8 cellular contexts compared by ENCODE assay signal in genomic region chr17:32443827-32444300, GRCh38. TPM values are rescaled to one million over a fixed set of nuclear protein-coding genes. Genes with fewer than 3 reads are reported as not detected.
A peak's percentile ranks its signal among the peaks of the same experiment; 100 is the strongest.
DNase-seq lines count a peak whose midpoint lies in the region; ATAC-seq and TF ChIP-seq lines count a peak whose summit lies in the region.

No MANE protein-coding gene starts in this region.

- peaks cover 19 to 35% (median 32%) of the 10 kb centered on the region in 3 donors for H3K4me1 Mint-ChIP-seq in naive B cell

- TF ChIP-seq CTCF in AG10803 (conservative IDR thresholded peaks at IDR 0.05; ENCODE audit: low read length) (no peak), cardiac fibroblast (IDR thresholded peaks at IDR 0.05; ENCODE audit: low read depth, low read length) (no peak)

- peak; percentile 3 for ATAC-seq in HG03280 (IDR thresholded peaks at IDR 0.05; ENCODE audit: unreplicated experiment)
- ATAC-seq in naive B cell (ENCODE audit: low read depth in 2 of 2) = no peak
- ATAC-seq in sciatic nerve = no peak

- no peaks in the 10 kb centered on the region for H3K27me3 Mint-ChIP-seq in naive B cell

- no peak for DNase-seq in AG10803 (ENCODE audit: low read depth)
- DNase-seq in cardiac fibroblast (ENCODE audit: low read depth in 2 of 2) = no peak
- no peak for DNase-seq in naive B cell
- DNase-seq in DMS153 treated with DMSO at 0.1 percent for 48 hours (lab: John Stamatoyannopoulos, UW; ENCODE audit: unreplicated experiment) = no peak
- DNase-seq in sciatic nerve (ENCODE audit: low spot score) = no peak
- no peak for DNase-seq in NCI-H82 (lab: John Stamatoyannopoulos, UW)
- no peak for DNase-seq in activated CD4-positive, alpha-beta T cell treated with anti-CD3 and anti-CD28 coated beads, Interleukin-2, amount 50 U/mL, for 4 hours

- intact Hi-C loops in sciatic nerve (cut with DNase I) = no loop called here

- peak overlapping the region in 4 of 6 donors; percentile 79 to 93 (median 86) for H3K27ac Mint-ChIP-seq in naive B cell

- no peaks in the 10 kb centered on the region for H3K9me3 Mint-ChIP-seq in naive B cell

- H3K36me3 Mint-ChIP-seq in naive B cell = no peaks in the 10 kb centered on the region

- H3K4me3 ChIP-seq in AG10803 (ENCODE audit: low read length) = peak overlapping the region; percentile 91
- peak overlapping the region; percentile 76 to 91 for H3K4me3 ChIP-seq in cardiac fibroblast (replicated peaks in 1 of 2; ENCODE audit: low read depth in 2 of 2, low read length in 2 of 2)

- H3K4me3 Mint-ChIP-seq in naive B cell = peak overlapping the region; percentile 83 to 98 (median 90)

RNA-seq across cellular contexts. Expression of gene PSMD11, which starts 0.4 kb away (rescaled TPM):
- 100 to 1,000 TPM; 107 to 128 (median 111) TPM for polyA plus RNA-seq in naive B cell (ENCODE audit: low read depth in 6 of 6)
- 58.8 TPM for total RNA-seq in sciatic nerve

RNA-seq across cellular contexts. Expression of gene CDK5R1, which starts 42.9 kb away (rescaled TPM):
- polyA plus RNA-seq in naive B cell (ENCODE audit: low read depth in 6 of 6) = 10 to 100 TPM in 1 of 6 donors, 1 to 10 TPM in 5; 2.7 to 11.5 (median 4.2) TPM
- 1.3 TPM for total RNA-seq in sciatic nerve
